In the genomic region with DNA sequence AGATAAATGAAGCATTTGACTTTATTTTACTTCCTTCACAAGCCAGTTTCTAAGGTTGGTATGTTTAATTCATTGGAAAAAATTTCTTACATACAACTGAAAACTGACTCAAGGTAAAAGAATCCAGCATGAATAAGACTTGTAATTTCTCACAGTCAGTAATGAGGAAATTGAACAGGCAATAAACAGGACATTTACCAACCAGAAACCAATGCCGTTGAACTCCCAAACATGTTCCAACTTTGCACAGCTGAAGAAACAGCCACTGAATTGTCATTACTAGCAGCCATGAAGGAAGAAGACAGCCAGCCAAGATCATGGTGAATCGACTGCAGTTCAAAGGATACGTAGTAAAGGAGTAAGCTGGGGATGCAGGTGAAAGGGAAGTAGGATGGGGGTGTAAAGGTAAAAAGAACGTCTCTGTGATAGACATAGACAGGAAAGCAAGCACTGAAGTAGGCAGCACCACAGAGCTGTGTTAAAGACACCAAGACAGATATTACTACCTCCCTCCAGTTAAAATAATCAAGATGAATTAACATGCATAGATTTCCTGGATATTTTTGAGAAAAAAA, we compare ENCODE assay signal across 2 cellular contexts.
TF ChIP-seq lines count a peak whose summit lies in the region.

No MANE protein-coding gene starts in this region.

TF ChIP-seq in GM23338, 12 proteins besides CTCF, POLR2A, EP300 and RAD21:
- TF ChIP-seq EZH2phosphoT487 (IDR thresholded peaks at IDR 0.05; ENCODE audit: unreplicated experiment), result no peak
- TF ChIP-seq POLR2AphosphoS5 (IDR thresholded peaks at IDR 0.05; ENCODE audit: low read depth), result no peak
- TF ChIP-seq, protein P1, sequence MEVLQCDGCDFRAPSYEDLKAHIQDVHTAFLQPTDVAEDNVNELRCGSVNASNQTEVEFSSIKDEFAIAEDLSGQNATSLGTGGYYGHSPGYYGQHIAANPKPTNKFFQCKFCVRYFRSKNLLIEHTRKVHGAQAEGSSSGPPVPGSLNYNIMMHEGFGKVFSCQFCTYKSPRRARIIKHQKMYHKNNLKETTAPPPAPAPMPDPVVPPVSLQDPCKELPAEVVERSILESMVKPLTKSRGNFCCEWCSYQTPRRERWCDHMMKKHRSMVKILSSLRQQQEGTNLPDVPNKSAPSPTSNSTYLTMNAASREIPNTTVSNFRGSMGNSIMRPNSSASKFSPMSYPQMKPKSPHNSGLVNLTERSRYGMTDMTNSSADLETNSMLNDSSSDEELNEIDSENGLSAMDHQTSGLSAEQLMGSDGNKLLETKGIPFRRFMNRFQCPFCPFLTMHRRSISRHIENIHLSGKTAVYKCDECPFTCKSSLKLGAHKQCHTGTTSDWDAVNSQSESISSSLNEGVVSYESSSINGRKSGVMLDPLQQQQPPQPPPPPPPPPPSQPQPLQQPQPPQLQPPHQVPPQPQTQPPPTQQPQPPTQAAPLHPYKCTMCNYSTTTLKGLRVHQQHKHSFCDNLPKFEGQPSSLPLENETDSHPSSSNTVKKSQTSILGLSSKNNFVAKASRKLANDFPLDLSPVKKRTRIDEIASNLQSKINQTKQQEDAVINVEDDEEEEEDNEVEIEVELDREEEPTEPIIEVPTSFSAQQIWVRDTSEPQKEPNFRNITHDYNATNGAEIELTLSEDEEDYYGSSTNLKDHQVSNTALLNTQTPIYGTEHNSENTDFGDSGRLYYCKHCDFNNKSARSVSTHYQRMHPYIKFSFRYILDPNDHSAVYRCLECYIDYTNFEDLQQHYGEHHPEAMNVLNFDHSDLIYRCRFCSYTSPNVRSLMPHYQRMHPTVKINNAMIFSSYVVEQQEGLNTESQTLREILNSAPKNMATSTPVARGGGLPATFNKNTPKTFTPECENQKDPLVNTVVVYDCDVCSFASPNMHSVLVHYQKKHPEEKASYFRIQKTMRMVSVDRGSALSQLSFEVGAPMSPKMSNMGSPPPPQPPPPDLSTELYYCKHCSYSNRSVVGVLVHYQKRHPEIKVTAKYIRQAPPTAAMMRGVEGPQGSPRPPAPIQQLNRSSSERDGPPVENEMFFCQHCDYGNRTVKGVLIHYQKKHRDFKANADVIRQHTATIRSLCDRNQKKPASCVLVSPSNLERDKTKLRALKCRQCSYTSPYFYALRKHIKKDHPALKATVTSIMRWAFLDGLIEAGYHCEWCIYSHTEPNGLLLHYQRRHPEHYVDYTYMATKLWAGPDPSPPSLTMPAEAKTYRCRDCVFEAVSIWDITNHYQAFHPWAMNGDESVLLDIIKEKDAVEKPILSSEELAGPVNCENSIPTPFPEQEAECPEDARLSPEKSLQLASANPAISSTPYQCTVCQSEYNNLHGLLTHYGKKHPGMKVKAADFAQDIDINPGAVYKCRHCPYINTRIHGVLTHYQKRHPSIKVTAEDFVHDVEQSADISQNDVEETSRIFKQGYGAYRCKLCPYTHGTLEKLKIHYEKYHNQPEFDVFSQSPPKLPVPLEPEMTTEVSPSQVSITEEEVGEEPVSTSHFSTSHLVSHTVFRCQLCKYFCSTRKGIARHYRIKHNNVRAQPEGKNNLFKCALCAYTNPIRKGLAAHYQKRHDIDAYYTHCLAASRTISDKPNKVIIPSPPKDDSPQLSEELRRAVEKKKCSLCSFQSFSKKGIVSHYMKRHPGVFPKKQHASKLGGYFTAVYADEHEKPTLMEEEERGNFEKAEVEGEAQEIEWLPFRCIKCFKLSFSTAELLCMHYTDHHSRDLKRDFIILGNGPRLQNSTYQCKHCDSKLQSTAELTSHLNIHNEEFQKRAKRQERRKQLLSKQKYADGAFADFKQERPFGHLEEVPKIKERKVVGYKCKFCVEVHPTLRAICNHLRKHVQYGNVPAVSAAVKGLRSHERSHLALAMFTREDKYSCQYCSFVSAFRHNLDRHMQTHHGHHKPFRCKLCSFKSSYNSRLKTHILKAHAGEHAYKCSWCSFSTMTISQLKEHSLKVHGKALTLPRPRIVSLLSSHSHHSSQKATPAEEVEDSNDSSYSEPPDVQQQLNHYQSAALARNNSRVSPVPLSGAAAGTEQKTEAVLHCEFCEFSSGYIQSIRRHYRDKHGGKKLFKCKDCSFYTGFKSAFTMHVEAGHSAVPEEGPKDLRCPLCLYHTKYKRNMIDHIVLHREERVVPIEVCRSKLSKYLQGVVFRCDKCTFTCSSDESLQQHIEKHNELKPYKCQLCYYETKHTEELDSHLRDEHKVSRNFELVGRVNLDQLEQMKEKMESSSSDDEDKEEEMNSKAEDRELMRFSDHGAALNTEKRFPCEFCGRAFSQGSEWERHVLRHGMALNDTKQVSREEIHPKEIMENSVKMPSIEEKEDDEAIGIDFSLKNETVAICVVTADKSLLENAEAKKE (CRISPR knock-in tag; IDR thresholded peaks at IDR 0.05), result no peak

TF ChIP-seq in K562, 482 proteins besides CTCF, POLR2A, EP300 and RAD21:
- no peak for TF ChIP-seq SMARCA4 (IDR thresholded peaks at IDR 0.05)
- no peak for TF ChIP-seq SRSF3 (IDR thresholded peaks at IDR 0.05; ENCODE audit: insufficient read depth, low read length)
- TF ChIP-seq TSC22D4 (tag; IDR thresholded peaks at IDR 0.05), result no peak
- no peak for TF ChIP-seq NFYB (IDR thresholded peaks at IDR 0.05; ENCODE audit: extremely low read depth, insufficient read length)
